In the genomic region with DNA sequence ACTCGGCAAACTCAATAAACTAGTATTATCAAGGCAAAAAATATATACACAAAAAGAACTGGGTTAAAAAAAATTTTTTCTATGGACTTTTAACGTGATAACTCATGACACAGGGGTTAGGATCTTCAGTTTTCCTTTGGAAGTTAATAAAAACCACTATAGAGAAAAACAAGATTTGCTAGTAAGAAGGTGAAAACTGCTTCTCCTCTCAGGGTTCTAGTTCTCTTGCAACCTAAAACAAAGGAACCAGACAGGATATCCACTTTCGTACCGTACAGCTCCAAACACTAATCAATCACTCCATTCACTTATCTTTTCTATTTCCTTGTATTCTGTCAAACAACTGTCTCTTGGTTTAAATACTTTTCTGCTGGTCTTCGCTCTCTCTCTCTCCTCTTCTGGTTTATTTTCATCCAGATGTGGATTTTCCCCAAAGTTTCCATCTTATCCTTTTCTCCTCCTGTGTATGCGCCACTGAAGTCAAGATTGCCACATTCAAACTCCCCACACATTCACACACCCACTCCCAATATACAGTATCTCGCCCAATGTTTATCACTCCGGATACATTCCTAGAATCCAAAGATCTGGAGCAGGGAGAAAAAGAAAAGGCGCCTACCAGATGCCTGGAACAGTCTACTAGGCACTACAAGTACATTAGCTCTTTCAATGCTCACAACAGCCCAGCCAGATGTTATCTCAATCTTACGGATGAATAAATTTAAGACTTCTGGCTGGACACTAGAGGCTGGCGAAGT, we compare ENCODE assay signal across 1 cellular context.
A peak's percentile ranks its signal among the peaks of the same experiment; 100 is the strongest.
TF ChIP-seq lines count a peak whose summit lies in the region.

No MANE protein-coding gene starts in this region.

TF ChIP-seq in endothelial cell of umbilical vein, 7 proteins besides CTCF, POLR2A, EP300 and RAD21:
- no peak for TF ChIP-seq FOS (IDR thresholded peaks at IDR 0.05; ENCODE audit: borderline replicate concordance, insufficient read depth, low read length)
- TF ChIP-seq GATA2 (IDR thresholded peaks at IDR 0.05; ENCODE audit: insufficient read depth, insufficient read length, low read depth, low read length): peak; percentile 78
